Comparison of ENCODE assay signal across 9 cellular contexts in the genomic region with DNA sequence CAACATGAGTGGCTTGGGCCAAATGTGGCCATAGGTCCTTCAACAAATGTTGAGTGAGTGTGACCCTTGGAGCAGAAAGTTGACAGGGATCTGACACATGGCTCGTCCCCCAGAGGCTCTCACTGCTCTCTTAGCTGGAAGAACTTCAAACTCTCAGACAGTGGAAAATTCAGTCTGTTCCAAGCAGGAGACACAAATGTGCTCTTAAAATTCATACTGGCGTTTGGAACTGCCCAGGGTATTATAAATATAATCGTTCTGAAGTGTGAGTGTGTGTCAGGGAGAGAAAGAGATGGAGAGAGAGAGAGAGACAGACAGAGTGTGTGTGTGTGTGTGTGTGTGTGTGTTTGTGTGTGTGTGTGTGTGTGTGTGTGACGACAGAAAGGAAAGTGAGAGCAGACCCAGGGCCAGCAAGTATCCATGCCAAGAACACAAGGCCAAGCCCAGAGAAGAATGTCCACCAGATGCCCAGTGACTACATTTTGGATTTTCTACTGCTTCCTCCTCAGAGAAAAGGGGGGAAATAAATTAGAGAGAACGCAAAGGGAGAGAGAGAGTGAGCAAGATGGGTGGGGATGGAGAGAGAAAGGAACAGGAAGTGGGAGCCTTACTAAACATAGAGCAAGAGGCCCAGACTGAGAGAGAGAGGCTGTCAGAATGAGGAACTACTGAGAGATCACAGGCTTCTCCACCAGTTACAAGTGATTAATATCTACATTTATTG.
DNase-seq lines count a peak whose midpoint lies in the region; ATAC-seq and TF ChIP-seq lines count a peak whose summit lies in the region.
"Had no signal": no experiment of that assay in that cellular context is flagged by ENCODE, and none has a peak within 500 bp of the region (broad histone marks: within the 10 kb centered on the region; RNA-seq: fewer than 3 reads in every experiment).

No MANE protein-coding gene starts in this region.

- H3F3A ChIP-seq in PC-9 (ENCODE audit: insufficient read depth, low read depth) = no peaks in the 10 kb centered on the region

- H3K27me3 ChIP-seq in mesenchymal stem cell (ENCODE audit: control insufficient read depth in 1 of 2, insufficient read depth in 1 of 2, low read length in 2 of 2) (no peaks in the 10 kb centered on the region), Caco-2 (replicated peaks; ENCODE audit: control insufficient read depth, insufficient read depth, low read length) (no peaks in the 10 kb centered on the region), PC-9 (ENCODE audit: insufficient read depth, low read depth) (no peaks in the 10 kb centered on the region)

- no peak overlapping the region for H4K8ac ChIP-seq in mesenchymal stem cell (ENCODE audit: low read length)

- ATAC-seq in GM19397 (IDR thresholded peaks at IDR 0.05; ENCODE audit: unreplicated experiment) (peak; percentile 66), HG03457 (IDR thresholded peaks at IDR 0.05; ENCODE audit: unreplicated experiment) (peak; percentile 69)

- H3K14ac ChIP-seq in mesenchymal stem cell (ENCODE audit: low read length in 2 of 2) = peak overlapping the region in 1 of 2 experiments; percentile 26

- H3K9me3 ChIP-seq in mesenchymal stem cell (ENCODE audit: control insufficient read depth, low read length) (no peaks in the 10 kb centered on the region), Caco-2 (no peaks in the 10 kb centered on the region), PC-9 (ENCODE audit: insufficient read depth, low read depth) (no peaks in the 10 kb centered on the region; the same call in 1 of the 2 replicates)

- no peak overlapping the region for H2AK5ac ChIP-seq in mesenchymal stem cell (ENCODE audit: low read length, severe bottlenecking)

- POLR2A ChIA-PET in Caco-2 (lab: Charles Lee) = interaction anchor here (0.7 kb wide), 1 partner anchor 69 kb away, joined by 4 read pairs; no protein-coding TSS in a partner anchor
- POLR2A ChIA-PET in PC-9 (lab: Charles Lee; ENCODE audit: unreplicated experiment) = no interaction called here

- H3K23ac ChIP-seq in mesenchymal stem cell (ENCODE audit: low read length in 2 of 2) = no peak overlapping the region

- H3K18ac ChIP-seq in mesenchymal stem cell (ENCODE audit: low read depth in 1 of 2, low read length in 2 of 2) = peak overlapping the region; percentile 12 to 74

- H2AFZ ChIP-seq in mesenchymal stem cell (ENCODE audit: low read depth, low read length) = peak overlapping the region; percentile 69
- no peak overlapping the region for H2AFZ ChIP-seq in PC-9

- intact Hi-C loops in CD14-positive monocyte (cut with micrococcal nuclease) = loop anchor here (5.0 to 10.0 kb wide), 3 partner anchors 42 to 89 kb away; no protein-coding TSS in a partner anchor
- intact Hi-C loops in Caco-2 (cut with micrococcal nuclease; ENCODE audit: unreplicated experiment) = no loop called here
- intact Hi-C loops in PC-9 (cut with micrococcal nuclease; ENCODE audit: unreplicated experiment) = no loop called here

- peak overlapping the region in 1 of 2 donors; percentile 77 for H3K4me3 Mint-ChIP-seq in CD14-positive monocyte
- H3K4me3 Mint-ChIP-seq in Caco-2 (ENCODE audit: unreplicated experiment) = no peak overlapping the region
- H3K4me3 Mint-ChIP-seq: activated T-cell treated with anti-CD3 and anti-CD28 coated beads, Interleukin-2, amount 50 U/mL, for 4 hours had no signal

- peaks cover 0 to 2% of the 10 kb centered on the region in 2 donors for H3K36me3 Mint-ChIP-seq in CD14-positive monocyte
- no peaks in the 10 kb centered on the region for H3K36me3 Mint-ChIP-seq in Caco-2 (ENCODE audit: insufficient read depth, unreplicated experiment)

- H4K20me1 ChIP-seq in PC-9 (ENCODE audit: insufficient read depth) = no peaks in the 10 kb centered on the region

- no peak overlapping the region for H2BK15ac ChIP-seq in mesenchymal stem cell (ENCODE audit: low read depth, poor library complexity, severe bottlenecking)

- no peak overlapping the region for H2BK5ac ChIP-seq in mesenchymal stem cell (ENCODE audit: low read depth, low read length, poor library complexity, severe bottlenecking)

- H3K9me2 ChIP-seq in PC-9 (ENCODE audit: insufficient read depth) = no peaks in the 10 kb centered on the region

- H3K79me1 ChIP-seq in mesenchymal stem cell (replicated peaks; ENCODE audit: low read length, poor library complexity, severe bottlenecking) = no peaks in the 10 kb centered on the region

- H2BK120ac ChIP-seq in mesenchymal stem cell (ENCODE audit: low read depth, low read length) = peak overlapping the region; percentile 22

- H2BK12ac ChIP-seq in mesenchymal stem cell (ENCODE audit: low read length in 2 of 2) = peak overlapping the region; percentile 68 to 86

- H3K4me1 Mint-ChIP-seq in CD14-positive monocyte (peaks cover 45% of the 10 kb centered on the region), Caco-2 (ENCODE audit: low read depth, unreplicated experiment) (peaks cover 4% of the 10 kb centered on the region)

- WGBS in mesenchymal stem cell = 51% methylated on average over 4 of the region's 5 CpGs

- H3K27me3 Mint-ChIP-seq in CD14-positive monocyte (ENCODE audit: low read depth in 3 of 3) = peaks cover 0 to 1% (median 0%) of the 10 kb centered on the region in 3 donors
- no peaks in the 10 kb centered on the region for H3K27me3 Mint-ChIP-seq in Caco-2 (ENCODE audit: insufficient read depth, unreplicated experiment)

- no peak overlapping the region for H3K4me3 ChIP-seq in mesenchymal stem cell (ENCODE audit: insufficient read depth in 1 of 2, low read depth in 1 of 2, low read length in 2 of 2)
- H3K4me3 ChIP-seq in Caco-2 (ENCODE audit: low read depth, low read length) = no peak overlapping the region
- no peak overlapping the region for H3K4me3 ChIP-seq in PC-9

- peak overlapping the region; percentile 36 for H3K9ac ChIP-seq in mesenchymal stem cell (ENCODE audit: low read length)

- TF ChIP-seq CTCF in CD14-positive monocyte (IDR thresholded peaks at IDR 0.05) (no peak), Caco-2 (IDR thresholded peaks at IDR 0.05; ENCODE audit: insufficient read depth in 1 of 2, low read depth in 1 of 2, low read length in 1 of 2, severe bottlenecking in 1 of 2, unreplicated experiment in 1 of 2) (no peak), PC-9 (conservative IDR thresholded peaks at IDR 0.05) (no peak)

- H3K4me2 ChIP-seq in mesenchymal stem cell (ENCODE audit: low read length, poor library complexity, severe bottlenecking) (no peak overlapping the region), PC-9 (no peak overlapping the region)

- no peaks in the 10 kb centered on the region for H3K4me1 ChIP-seq in mesenchymal stem cell (ENCODE audit: control insufficient read depth, insufficient read depth, low read depth, low read length)
- no peaks in the 10 kb centered on the region for H3K4me1 ChIP-seq in Caco-2
- no peaks in the 10 kb centered on the region; the same call in 1 of the 2 replicates for H3K4me1 ChIP-seq in PC-9 (replicated peaks; ENCODE audit: insufficient read depth)

- H3K4ac ChIP-seq in mesenchymal stem cell (ENCODE audit: low read depth in 1 of 2, low read length in 2 of 2) = peak overlapping the region in 1 of 2 experiments; percentile 38

- H3K27ac Mint-ChIP-seq in CD14-positive monocyte (peak overlapping the region; percentile 92 to 97 (median 93)), Caco-2 (ENCODE audit: unreplicated experiment) (no peak overlapping the region)

- H4K91ac ChIP-seq in mesenchymal stem cell (ENCODE audit: low read length) = peak overlapping the region; percentile 0

- H3K36me3 ChIP-seq in mesenchymal stem cell (ENCODE audit: control insufficient read depth in 1 of 2, insufficient read depth in 2 of 2, low read depth in 1 of 2, low read length in 2 of 2) = no peaks in the 10 kb centered on the region
- no peaks in the 10 kb centered on the region; the same call in 1 of the 2 replicates for H3K36me3 ChIP-seq in Caco-2 (ENCODE audit: control insufficient read depth, insufficient read depth, low read length)
- no peaks in the 10 kb centered on the region for H3K36me3 ChIP-seq in PC-9 (ENCODE audit: low read depth)

- no peaks in the 10 kb centered on the region for H3K79me2 ChIP-seq in PC-9 (ENCODE audit: low read depth)

- peaks cover 0 to 2% (median 0%) of the 10 kb centered on the region in 7 donors for H3K9me3 Mint-ChIP-seq in CD14-positive monocyte
- peaks cover 10% of the 10 kb centered on the region for H3K9me3 Mint-ChIP-seq in Caco-2 (ENCODE audit: unreplicated experiment)
- H3K9me3 Mint-ChIP-seq: activated T-cell treated with anti-CD3 and anti-CD28 coated beads, Interleukin-2, amount 50 U/mL, for 4 hours had no signal

- CTCF ChIA-PET in Caco-2 (lab: Charles Lee) (no interaction called here), PC-9 (lab: Charles Lee) (no interaction called here)

- DNase-seq in CD14-positive monocyte (ENCODE audit: low spot score) (peak; percentile 50), amniotic epithelial cell (ENCODE audit: low read depth) (peak; percentile 29), mesenchymal stem cell (peak; percentile 43), Caco-2 (no peak), PC-9 (no peak), DMS79 (lab: John Stamatoyannopoulos, UW) (no peak)
- DNase-seq: activated T-cell treated with anti-CD3 and anti-CD28 coated beads, Interleukin-2, amount 50 U/mL, for 4 hours had no signal

- BruUV-seq in Caco-2 (replicated peaks; lab: Mats Ljungman, UMichigan) (no TSS peak), PC-9 (replicated peaks; lab: Mats Ljungman, UMichigan) (no TSS peak)

- H3K27ac ChIP-seq in mesenchymal stem cell (ENCODE audit: low read length, poor library complexity, severe bottlenecking) (no peak overlapping the region), PC-9 (no peak overlapping the region)

Comparison
In these comparisons a context has a peak if more than half of its experiments do, and no peak if none do; other contexts are left out.
1. DNase-seq: peak in CD14-positive monocyte (single experiment), amniotic epithelial cell (single experiment) and mesenchymal stem cell (single experiment); none in Caco-2 (0 of 2), PC-9 (0 of 2) and DMS79 (single experiment).
2. intact Hi-C loops: an anchor here in CD14-positive monocyte (5.0 to 10.0 kb wide); none called in Caco-2 and PC-9.